Comparison of ENCODE assay signal across 10 cellular contexts in the genomic region with DNA sequence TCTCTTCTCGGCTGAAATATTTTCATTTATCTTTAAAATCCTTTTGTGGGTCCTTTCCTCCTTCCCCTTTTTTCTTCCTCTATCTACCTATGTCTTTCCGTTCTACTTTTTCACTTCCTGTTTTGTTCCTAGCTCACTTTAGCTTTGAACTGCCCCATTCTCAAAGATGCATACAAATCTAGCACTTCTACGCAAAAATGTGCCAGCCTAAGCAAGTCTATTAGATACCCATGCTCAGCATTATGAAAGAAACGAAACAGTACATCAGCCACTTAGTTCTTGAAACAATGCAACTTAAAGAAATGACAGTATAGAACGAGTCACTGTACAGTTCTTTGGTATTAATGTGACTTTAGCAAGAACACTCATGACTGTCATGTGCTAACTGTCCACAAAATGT. TPM values are rescaled to one million over a fixed set of nuclear protein-coding genes. Genes with fewer than 3 reads are reported as not detected.
DNase-seq lines count a peak whose midpoint lies in the region; ATAC-seq, FAIRE-seq and TF ChIP-seq lines count a peak whose summit lies in the region.
"Had no signal": no experiment of that assay in that cellular context is flagged by ENCODE, and none has a peak within 500 bp of the region (broad histone marks: within the 10 kb centered on the region; RNA-seq: fewer than 3 reads in every experiment).

No MANE protein-coding gene starts in this region.

- no peak for FAIRE-seq in H54 (lab: Jason Lieb, UNC)

- no peak overlapping the region for H2AFZ ChIP-seq in OCI-LY7 (ENCODE audit: low read length)

- H3K79me2 ChIP-seq in OCI-LY7 (ENCODE audit: insufficient read depth, low read depth, low read length) = no peaks in the 10 kb centered on the region

- TF ChIP-seq POLR2A in H54 (IDR thresholded peaks at IDR 0.05; ENCODE audit: low read depth, low read length) = no peak

- intact Hi-C loops in OCI-LY7 (cut with micrococcal nuclease; ENCODE audit: unreplicated experiment) = loop anchor here (2.0 to 5.0 kb wide), 2 partner anchors 47 to 179 kb away; a partner anchor contains a TSS

- BruUV-seq in OCI-LY7 (replicated peaks; lab: Mats Ljungman, UMichigan) = no TSS peak

- no peaks in the 10 kb centered on the region for H3K36me3 ChIP-seq in OCI-LY7 (ENCODE audit: insufficient read depth, low read length)
- H3K36me3 ChIP-seq: heart right ventricle, upper lobe of left lung had no signal

- no peak for TF ChIP-seq CTCF in OCI-LY7 (conservative IDR thresholded peaks at IDR 0.05; ENCODE audit: low read length)

- POLR2A ChIA-PET in OCI-LY7 (lab: Charles Lee) = interaction anchor here (0.9 to 1.3 kb wide), 3 partner anchors 14 to 191 kb away, joined by 3 to 5 read pairs (median 3); no protein-coding TSS in a partner anchor

- no peaks in the 10 kb centered on the region for H3K9me3 ChIP-seq in OCI-LY7 (ENCODE audit: low read length)
- H3K9me3 ChIP-seq: upper lobe of left lung had no signal

- peak overlapping the region; percentile 60 for H3K4me2 ChIP-seq in OCI-LY7 (ENCODE audit: low read length)

- H3K4me3 ChIP-seq in OCI-LY7 (ENCODE audit: low read depth, low read length, poor library complexity, severe bottlenecking) = no peak overlapping the region
- H3K4me3 ChIP-seq: heart right ventricle, upper lobe of left lung had no signal

- CTCF ChIA-PET in OCI-LY7 (lab: Charles Lee; ENCODE audit: unreplicated experiment) = interaction anchor here (0.5 kb wide), 1 partner anchor 347 kb away, joined by 3 read pairs; no protein-coding TSS in a partner anchor

- H4K20me1 ChIP-seq in OCI-LY7 (ENCODE audit: insufficient read depth, low read length) = peaks cover 8% of the 10 kb centered on the region; the same call in 1 of the 2 replicates

- H3K9me2 ChIP-seq in OCI-LY7 (ENCODE audit: insufficient read depth, low read length) = no peaks in the 10 kb centered on the region

- no peak overlapping the region for H3K27ac ChIP-seq in OCI-LY7 (ENCODE audit: low read depth, low read length, poor library complexity, severe bottlenecking)
- H3K27ac ChIP-seq: upper lobe of left lung had no signal

- H3K4me1 ChIP-seq in OCI-LY7 (ENCODE audit: insufficient read depth, low read length, poor library complexity, severe bottlenecking) = peaks cover 25% of the 10 kb centered on the region

- DNase-seq in Ammon's horn (ENCODE audit: low spot score) = peak; percentile 64
- DNase-seq in OCI-LY7 (ENCODE audit: low spot score) = peak; percentile 75
- DNase-seq in H54 (ENCODE audit: insufficient read length, low spot score) = no peak
- DNase-seq in activated gamma-delta T cell (lab: John Stamatoyannopoulos, UW) = no peak
- no peak for DNase-seq in NCI-H526 (lab: John Stamatoyannopoulos, UW)
- DNase-seq: heart right ventricle, upper lobe of left lung had no signal

- peak; percentile 59 for ATAC-seq in GM19328 (IDR thresholded peaks at IDR 0.05; ENCODE audit: unreplicated experiment)
- peak; percentile 48 for ATAC-seq in HG03045 (IDR thresholded peaks at IDR 0.05; ENCODE audit: unreplicated experiment)
- ATAC-seq in activated CD4-positive, CD25-positive, alpha-beta regulatory T cell treated with anti-CD3 and anti-CD28 coated beads, Interleukin-2, amount 50 U/mL, for 24 hours = no peak

RNA-seq across cellular contexts. Expression of a gene that starts 47.3 kb away (rescaled TPM):
- total RNA-seq in OCI-LY7 (2014; rRNA removed; shearing (Covaris generic)) = 0.03 TPM in 1 of 2 replicates, not detected in the other
- total RNA-seq in OCI-LY7 (2022) = 3.9 TPM in 2 replicates

Comparison
In these comparisons a context has a peak if more than half of its experiments do, and no peak if none do; other contexts are left out.
1. DNase-seq: peak in Ammon's horn (single experiment) and OCI-LY7 (single experiment); none in H54 (single experiment), activated gamma-delta T cell (single experiment) and NCI-H526 (0 of 2).
2. ATAC-seq: peak in GM19328 (single experiment) and HG03045 (single experiment); none in activated CD4-positive, CD25-positive, alpha-beta regulatory T cell treated with anti-CD3 and anti-CD28 coated beads, Interleukin-2, amount 50 U/mL, for 24 hours (0 of 2).